ENCODE assay signal across 23 cellular contexts in genomic region chr14:68874746-68875155, GRCh38.
DNase-seq lines count a peak whose midpoint lies in the region; ATAC-seq and TF ChIP-seq lines count a peak whose summit lies in the region.
"Had no signal": no experiment of that assay in that cellular context is flagged by ENCODE, and none has a peak within 500 bp of the region (broad histone marks: within the 10 kb centered on the region; RNA-seq: fewer than 3 reads in every experiment).

No MANE protein-coding gene starts in this region.

- H2BK12ac ChIP-seq in mesenchymal stem cell (ENCODE audit: low read length in 2 of 2) = peak overlapping the region in 1 of 2 experiments; percentile 64

- H3K36me3 ChIP-seq in mesenchymal stem cell (ENCODE audit: control insufficient read depth in 1 of 2, insufficient read depth in 2 of 2, low read depth in 1 of 2, low read length in 2 of 2) = peaks cover 80 to 89% of the 10 kb centered on the region in 2 experiments
- H3K36me3 ChIP-seq in upper lobe of right lung = peaks cover 84% of the 10 kb centered on the region
- H3K36me3 ChIP-seq: WERI-Rb-1 had no signal

- H2BK15ac ChIP-seq in mesenchymal stem cell (ENCODE audit: low read depth, poor library complexity, severe bottlenecking) = no peak overlapping the region

- TF ChIP-seq CTCF in RWPE1 (conservative IDR thresholded peaks at IDR 0.05; ENCODE audit: low read depth) (no peak), upper lobe of right lung (IDR thresholded peaks at IDR 0.05) (no peak)

- peak overlapping the region; percentile 16 for H4K91ac ChIP-seq in mesenchymal stem cell (ENCODE audit: low read length)

- peak overlapping the region; percentile 33 for H2BK5ac ChIP-seq in mesenchymal stem cell (ENCODE audit: low read depth, low read length, poor library complexity, severe bottlenecking)

- intact Hi-C loops in left ventricle myocardium superior (cut with micrococcal nuclease) = no loop called here
- intact Hi-C loops in right cardiac atrium (cut with DNase I) = no loop called here
- intact Hi-C loops in upper lobe of right lung (cut with DNase I) = no loop called here

- H3K14ac ChIP-seq in mesenchymal stem cell (ENCODE audit: low read length in 2 of 2) = no peak overlapping the region

- CTCF ChIA-PET in RWPE1 (lab: Yijun Ruan, JAX) = interaction anchor here (1.2 kb wide), 1 partner anchor 12 kb away, joined by 5 read pairs; no protein-coding TSS in a partner anchor

- no peak overlapping the region for H3K27ac ChIP-seq in right cardiac atrium (ENCODE audit: low read length)
- peak overlapping the region; percentile 13; the same call in 1 of the 2 replicates for H3K27ac ChIP-seq in RWPE1
- no peak overlapping the region for H3K27ac ChIP-seq in mesenchymal stem cell (ENCODE audit: low read length, poor library complexity, severe bottlenecking)
- no peak overlapping the region for H3K27ac ChIP-seq in upper lobe of right lung
- H3K27ac ChIP-seq: adrenal gland, esophagus squamous epithelium, left lung, spleen, tibial nerve, WERI-Rb-1 had no signal

- no peaks in the 10 kb centered on the region for H3K4me1 ChIP-seq in right cardiac atrium (ENCODE audit: control insufficient read depth, insufficient read depth, low read length)
- H3K4me1 ChIP-seq in mesenchymal stem cell (ENCODE audit: control insufficient read depth, insufficient read depth, low read depth, low read length) = peaks cover 5% of the 10 kb centered on the region
- H3K4me1 ChIP-seq in upper lobe of right lung = no peaks in the 10 kb centered on the region
- H3K4me1 ChIP-seq: adrenal gland, esophagus squamous epithelium, left lung, spleen, tibial nerve had no signal

- H3K9ac ChIP-seq in mesenchymal stem cell (ENCODE audit: low read length) = no peak overlapping the region

- no peak overlapping the region for H3K23ac ChIP-seq in mesenchymal stem cell (ENCODE audit: low read length in 2 of 2)

- DNase-seq in left ventricle myocardium superior = no peak
- no peak for DNase-seq in right cardiac atrium
- no peak for DNase-seq in RWPE1 (ENCODE audit: low spot score)
- DNase-seq in mesenchymal stem cell = no peak
- no peak for DNase-seq in upper lobe of right lung
- DNase-seq in T1000 (lab: John Stamatoyannopoulos, UW) = no peak
- DNase-seq: CD4-positive, alpha-beta memory T cell; effector CD4-positive, alpha-beta T cell; esophagus squamous epithelium; HCEC 1CT; left lung; MM.1S; naive thymus-derived CD8-positive, alpha-beta T cell; NCI-H345; NK-92 treated with Interleukin-12 subunit alpha and Interleukin-12 subunit beta, amount 100 ng/mL, for 24 hours; spleen; stimulated activated naive CD4-positive, alpha-beta T cell treated with Interleukin-2 at 50 U/mL for 16 hours; WERI-Rb-1 had no signal

- no peak overlapping the region for H3K4ac ChIP-seq in mesenchymal stem cell (ENCODE audit: low read depth in 1 of 2, low read length in 2 of 2)

- H2AFZ ChIP-seq in mesenchymal stem cell (ENCODE audit: low read depth, low read length) = no peak overlapping the region

- no peak overlapping the region for H4K8ac ChIP-seq in mesenchymal stem cell (ENCODE audit: low read length)

- 94% methylated on average over 37 of the region's 37 CpGs for WGBS in right cardiac atrium
- WGBS in mesenchymal stem cell = 98% methylated on average over 33 of the region's 37 CpGs

- no peak overlapping the region for H3K18ac ChIP-seq in mesenchymal stem cell (ENCODE audit: low read depth in 1 of 2, low read length in 2 of 2)

- POLR2A ChIA-PET in RWPE1 (lab: Yijun Ruan, JAX; ENCODE audit: low non-redundant PET) = no interaction called here

- no peak overlapping the region for H3K4me2 ChIP-seq in mesenchymal stem cell (ENCODE audit: low read length, poor library complexity, severe bottlenecking)

- H3K27me3 ChIP-seq in right cardiac atrium (ENCODE audit: control insufficient read depth, insufficient read depth) (no peaks in the 10 kb centered on the region), mesenchymal stem cell (ENCODE audit: control insufficient read depth in 1 of 2, insufficient read depth in 1 of 2, low read length in 2 of 2) (no peaks in the 10 kb centered on the region), upper lobe of right lung (no peaks in the 10 kb centered on the region)
- H3K27me3 ChIP-seq: adrenal gland, esophagus squamous epithelium, left lung, spleen, tibial nerve had no signal

- H3K4me3 ChIP-seq in right cardiac atrium (ENCODE audit: low read length) (no peak overlapping the region), mesenchymal stem cell (ENCODE audit: insufficient read depth in 1 of 2, low read depth in 1 of 2, low read length in 2 of 2) (no peak overlapping the region), upper lobe of right lung (no peak overlapping the region)
- H3K4me3 ChIP-seq: adrenal gland, esophagus squamous epithelium, tibial nerve had no signal

- no peaks in the 10 kb centered on the region for H3K9me3 ChIP-seq in right cardiac atrium (ENCODE audit: control insufficient read depth, low read length)
- H3K9me3 ChIP-seq in mesenchymal stem cell (ENCODE audit: control insufficient read depth, low read length) = no peaks in the 10 kb centered on the region
- no peaks in the 10 kb centered on the region for H3K9me3 ChIP-seq in upper lobe of right lung
- H3K9me3 ChIP-seq: adrenal gland, esophagus squamous epithelium, left lung, spleen, tibial nerve had no signal

- H3K79me1 ChIP-seq in mesenchymal stem cell (replicated peaks; ENCODE audit: low read length, poor library complexity, severe bottlenecking) = peaks cover 36% of the 10 kb centered on the region

- no peak overlapping the region for H2AK5ac ChIP-seq in mesenchymal stem cell (ENCODE audit: low read length, severe bottlenecking)

- ATAC-seq in left ventricle myocardium superior = peak; percentile 28
- no peak for ATAC-seq in right cardiac atrium
- ATAC-seq in upper lobe of right lung = peak; percentile 39
- no peak for ATAC-seq in GM21367 (IDR thresholded peaks at IDR 0.05; ENCODE audit: unreplicated experiment)
- no peak for ATAC-seq in HG03521 (IDR thresholded peaks at IDR 0.05; ENCODE audit: unreplicated experiment)
- ATAC-seq: activated T-helper 17 cell treated with anti-CD3 and anti-CD28 coated beads, Interleukin-2, amount 50 U/mL, for 72 hours; left lung; naive thymus-derived CD8-positive, alpha-beta T cell had no signal

- H2BK120ac ChIP-seq in mesenchymal stem cell (ENCODE audit: low read depth, low read length) = no peak overlapping the region

Comparison
In these comparisons a context has a peak if more than half of its experiments do, and no peak if none do; other contexts are left out.
1. ATAC-seq: peak in left ventricle myocardium superior (single experiment) and upper lobe of right lung (single experiment); none in right cardiac atrium (0 of 2), GM21367 (single experiment) and HG03521 (single experiment).